ENCODE assay signal across 8 cellular contexts in the genomic region with DNA sequence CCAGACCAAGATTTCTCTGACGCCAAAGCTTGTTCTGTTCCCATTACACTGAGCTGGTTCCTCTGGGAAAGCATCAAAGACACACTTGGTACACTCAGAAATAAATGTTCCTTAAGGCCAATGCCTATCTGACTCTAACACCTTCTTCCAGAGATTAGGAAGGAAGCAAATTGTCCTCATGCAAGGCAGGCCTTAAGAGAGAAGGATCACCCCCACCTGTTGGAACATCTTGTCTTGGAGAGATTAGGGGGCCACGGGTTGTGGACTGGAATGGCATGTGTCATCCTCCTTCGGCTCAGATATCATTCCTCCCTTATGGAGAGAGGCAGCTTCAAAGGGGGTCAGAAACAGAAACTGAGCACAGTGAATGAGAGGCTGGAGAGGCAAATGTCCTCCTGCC.
A peak's percentile ranks its signal among the peaks of the same experiment; 100 is the strongest.
DNase-seq lines count a peak whose midpoint lies in the region; ATAC-seq and TF ChIP-seq lines count a peak whose summit lies in the region.

No MANE protein-coding gene starts in this region.

- H3K9ac ChIP-seq in Loucy (ENCODE audit: low read depth, low read length, poor library complexity, severe bottlenecking), result peak overlapping the region; percentile 27

- H3K36me3 ChIP-seq in CD8-positive, alpha-beta memory T cell (ENCODE audit: insufficient read depth, low read length), result no peaks in the 10 kb centered on the region
- H3K36me3 ChIP-seq in Loucy (ENCODE audit: insufficient read depth, low read length), result peaks cover under 1% of the 10 kb centered on the region; the same call in 1 of the 2 replicates
- H3K36me3 ChIP-seq in neutrophil, result peaks cover 8% of the 10 kb centered on the region

- H3K4me3 ChIP-seq in CD8-positive, alpha-beta memory T cell (ENCODE audit: low read length), result peak overlapping the region; percentile 21
- H3K4me3 ChIP-seq in Loucy (ENCODE audit: low read length, poor library complexity, severe bottlenecking) (no peak overlapping the region), neutrophil (ENCODE audit: low read depth in 1 of 2, low read length in 1 of 2) (peak overlapping the region in 1 of 2 experiments; percentile 16)

- peaks cover 0 to 2% (median 0%) of the 10 kb centered on the region in 5 donors for H3K9me3 Mint-ChIP-seq in CD8-positive, alpha-beta memory T cell
- no peaks in the 10 kb centered on the region for H3K9me3 Mint-ChIP-seq in dendritic cell treated with granulocyte-macrophage colony-stimulating factor and Interleukin-4, amounts not matched to agents 40 ng/mL and 50 ng/mL, for 4 days

- no peak for TF ChIP-seq CTCF in Loucy (conservative IDR thresholded peaks at IDR 0.05; ENCODE audit: low read length)
- no peak for TF ChIP-seq CTCF in neutrophil (IDR thresholded peaks at IDR 0.05)

- no peaks in the 10 kb centered on the region for H4K20me1 ChIP-seq in Loucy (ENCODE audit: insufficient read depth, low read length, poor library complexity, severe bottlenecking)

- no peak for ATAC-seq in left colon

- H2AFZ ChIP-seq in Loucy (ENCODE audit: low read length), result no peak overlapping the region

- H3K4me2 ChIP-seq in Loucy (ENCODE audit: low read depth, low read length, poor library complexity, severe bottlenecking), result no peak overlapping the region

- no peaks in the 10 kb centered on the region for H3K9me2 ChIP-seq in Loucy (replicated peaks; ENCODE audit: low read depth, low read length)

- CTCF ChIA-PET in CD8-positive, alpha-beta memory T cell (lab: Charles Lee), result interaction anchor here (1.0 to 3.6 kb wide), 6 partner anchors 11 to 117 kb away, joined by 3 to 28 read pairs (median 3); no protein-coding TSS in a partner anchor

- no peaks in the 10 kb centered on the region for H3K27me3 Mint-ChIP-seq in CD8-positive, alpha-beta memory T cell
- H3K27me3 Mint-ChIP-seq in dendritic cell treated with granulocyte-macrophage colony-stimulating factor and Interleukin-4, amounts not matched to agents 40 ng/mL and 50 ng/mL, for 4 days, result no peaks in the 10 kb centered on the region

- H3K27me3 ChIP-seq in CD8-positive, alpha-beta memory T cell (ENCODE audit: insufficient read depth, low read length, poor library complexity, severe bottlenecking), result no peaks in the 10 kb centered on the region
- H3K27me3 ChIP-seq in Loucy (ENCODE audit: insufficient read depth, low read length, poor library complexity, severe bottlenecking) (no peaks in the 10 kb centered on the region), neutrophil (no peaks in the 10 kb centered on the region)

- no peaks in the 10 kb centered on the region for H3K9me3 ChIP-seq in CD8-positive, alpha-beta memory T cell (ENCODE audit: low read length)
- H3K9me3 ChIP-seq in Loucy (ENCODE audit: insufficient read depth, low read depth, low read length) (no peaks in the 10 kb centered on the region), neutrophil (no peaks in the 10 kb centered on the region)

- no peaks in the 10 kb centered on the region for H3F3A ChIP-seq in Loucy (ENCODE audit: low read depth)

- intact Hi-C loops in dendritic cell treated with granulocyte-macrophage colony-stimulating factor and Interleukin-4, amounts not matched to agents 40 ng/mL and 50 ng/mL, for 4 days (cut with micrococcal nuclease), result no loop called here
- intact Hi-C loops in left colon (cut with DNase I, micrococcal nuclease), result no loop called here

- peaks cover 99% of the 10 kb centered on the region for H3K4me1 ChIP-seq in CD8-positive, alpha-beta memory T cell (ENCODE audit: insufficient read depth, low read length)
- H3K4me1 ChIP-seq in Loucy (ENCODE audit: insufficient read depth, low read length, poor library complexity, severe bottlenecking) (peaks cover 65% of the 10 kb centered on the region), neutrophil (ENCODE audit: control insufficient read depth in 1 of 2, insufficient read depth in 1 of 2, low read depth in 1 of 2, low read length in 1 of 2) (peaks cover 78 to 92% of the 10 kb centered on the region in 2 experiments)

- POLR2A ChIA-PET in CD8-positive, alpha-beta memory T cell (lab: Charles Lee), result interaction anchor here (0.6 to 4.5 kb wide), 6 partner anchors 11 to 100 kb away, joined by 3 to 25 read pairs (median 4); partner anchors contain the start of gene ANKRD44

- peak overlapping the region; percentile 26 for H3K27ac ChIP-seq in CD8-positive, alpha-beta memory T cell (ENCODE audit: low read depth, low read length)
- H3K27ac ChIP-seq in neutrophil, result peak overlapping the region; percentile 88

- peak overlapping the region; percentile 36 to 89 (median 74) for H3K4me3 Mint-ChIP-seq in CD8-positive, alpha-beta memory T cell
- H3K4me3 Mint-ChIP-seq in dendritic cell treated with granulocyte-macrophage colony-stimulating factor and Interleukin-4, amounts not matched to agents 40 ng/mL and 50 ng/mL, for 4 days, result no peak overlapping the region

- DNase-seq in CD8-positive, alpha-beta memory T cell, result no peak
- no peak for DNase-seq in DMS 273 (lab: John Stamatoyannopoulos, UW; ENCODE audit: unreplicated experiment)
- DNase-seq in left colon, result no peak
- DNase-seq in HPDE6-E6E7 (ENCODE audit: extremely low spot score), result no peak
- DNase-seq in H4 (ENCODE audit: low spot score), result no peak

- peak overlapping the region; percentile 92 to 100 (median 96) for H3K27ac Mint-ChIP-seq in CD8-positive, alpha-beta memory T cell
- peak overlapping the region; percentile 81 for H3K27ac Mint-ChIP-seq in dendritic cell treated with granulocyte-macrophage colony-stimulating factor and Interleukin-4, amounts not matched to agents 40 ng/mL and 50 ng/mL, for 4 days

- H3K4me1 Mint-ChIP-seq in CD8-positive, alpha-beta memory T cell, result peaks cover 97 to 99% (median 98%) of the 10 kb centered on the region in 3 donors
- peaks cover 80% of the 10 kb centered on the region for H3K4me1 Mint-ChIP-seq in dendritic cell treated with granulocyte-macrophage colony-stimulating factor and Interleukin-4, amounts not matched to agents 40 ng/mL and 50 ng/mL, for 4 days (ENCODE audit: low read depth)

- H3K79me2 ChIP-seq in Loucy (ENCODE audit: insufficient read depth, low read length), result peaks cover 88% of the 10 kb centered on the region

- peaks cover 0 to 15% (median 0%) of the 10 kb centered on the region in 3 donors for H3K36me3 Mint-ChIP-seq in CD8-positive, alpha-beta memory T cell
- peaks cover 12% of the 10 kb centered on the region for H3K36me3 Mint-ChIP-seq in dendritic cell treated with granulocyte-macrophage colony-stimulating factor and Interleukin-4, amounts not matched to agents 40 ng/mL and 50 ng/mL, for 4 days (ENCODE audit: low read depth)
